In the genomic region with DNA sequence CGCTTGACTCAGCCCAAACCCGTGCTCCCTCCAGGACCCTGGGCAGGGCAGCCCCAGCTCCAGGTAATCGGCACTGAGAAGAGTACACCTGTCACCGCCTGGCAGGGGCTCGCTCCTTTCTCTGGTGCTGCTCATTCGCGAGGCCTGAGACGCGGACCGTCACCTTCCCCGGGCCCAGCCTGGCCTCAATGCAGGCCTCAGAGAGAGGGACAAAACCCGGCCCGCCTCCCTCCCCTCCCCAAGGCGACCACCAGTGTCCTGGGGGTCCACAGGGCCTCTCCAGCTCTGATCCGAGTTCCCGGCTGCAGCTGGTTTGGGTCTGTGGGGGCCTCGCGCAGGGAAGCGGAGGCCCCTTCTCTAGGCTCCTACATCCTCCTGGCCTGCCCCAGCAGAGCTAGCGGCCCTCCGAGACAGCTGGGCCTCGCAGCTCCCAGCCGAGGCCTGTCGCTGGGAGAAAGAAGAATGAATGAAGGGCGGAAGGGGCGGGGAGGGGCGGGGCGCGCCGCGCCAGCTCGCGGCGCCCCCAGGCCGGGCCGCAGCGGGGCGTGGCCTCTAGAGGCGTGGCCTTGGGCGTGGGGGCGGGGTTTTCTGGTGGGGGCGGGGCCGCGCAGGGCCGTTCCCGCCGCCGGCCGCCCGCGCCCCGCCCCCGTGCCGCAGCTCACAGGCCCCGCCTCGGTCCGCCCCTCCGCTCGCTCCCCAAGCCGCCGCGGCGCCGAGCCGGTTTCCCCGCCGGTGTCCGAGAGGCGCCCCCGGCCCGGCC, we compare ENCODE assay signal across 7 cellular contexts. TPM values are rescaled to one million over a fixed set of nuclear protein-coding genes. Genes with fewer than 3 reads are reported as not detected.
A peak's percentile ranks its signal among the peaks of the same experiment; 100 is the strongest.
DNase-seq lines count a peak whose midpoint lies in the region; ATAC-seq, FAIRE-seq and TF ChIP-seq lines count a peak whose summit lies in the region.

TSS of gene LIMK1 (plus strand) at position 688 of the 760 bp plus-strand sequence. CDS start 187 bp downstream, outside the sequence.

- no peak for TF ChIP-seq CTCF in VCaP (conservative IDR thresholded peaks at IDR 0.05)

- H3K9me3 ChIP-seq in iPS-20b (ENCODE audit: insufficient read depth, low read depth, low read length) (no peaks in the 10 kb centered on the region), skeletal muscle tissue (ENCODE audit: control insufficient read depth in 3 of 3, low read length in 3 of 3) (no peaks in the 10 kb centered on the region)

- H3K4me1 ChIP-seq in iPS-20b (ENCODE audit: insufficient read depth, low read length) (peaks cover 3% of the 10 kb centered on the region; the same call in 1 of the 2 replicates), skeletal muscle tissue (ENCODE audit: control insufficient read depth in 3 of 3, insufficient read depth in 3 of 3, low read length in 3 of 3) (peaks cover 22 to 26% (median 23%) of the 10 kb centered on the region in 3 donors)

- H3K27me3 ChIP-seq in iPS-20b (ENCODE audit: insufficient read depth, low read length) (no peaks in the 10 kb centered on the region), skeletal muscle tissue (ENCODE audit: control insufficient read depth in 3 of 3, insufficient read depth in 3 of 3, low read length in 3 of 3) (no peaks in the 10 kb centered on the region)

- peak; percentile 67 for FAIRE-seq in GM18507 (lab: Jason Lieb, UNC)

- H3K27ac ChIP-seq in VCaP (peak within 1 kb of the TSS; percentile 78; the same call in 1 of the 2 replicates), iPS-20b (ENCODE audit: low read length) (no peak within 1 kb of the TSS), skeletal muscle tissue (ENCODE audit: low read depth, low read length) (peak within 1 kb of the TSS; percentile 85)

- peak; percentile 90 for DNase-seq in GM18507 (ENCODE audit: extremely low spot score, insufficient read length, low read depth)
- peak; percentile 38 for DNase-seq in NCI-H2107 treated with DMSO at 0.1 percent for 48 hours (lab: John Stamatoyannopoulos, UW; ENCODE audit: unreplicated experiment)
- DNase-seq in T47D (ENCODE audit: low read depth in 1 of 2, low spot score in 1 of 2): peak; percentile 84 to 96

- peak; percentile 58 for ATAC-seq in HG02938 (IDR thresholded peaks at IDR 0.05; ENCODE audit: unreplicated experiment)

- H3K9ac ChIP-seq in iPS-20b (ENCODE audit: low read depth, low read length) (peak within 1 kb of the TSS; percentile 85; the same call in 1 of the 2 replicates), skeletal muscle tissue (ENCODE audit: low read depth in 1 of 3, low read length in 3 of 3) (peak within 1 kb of the TSS; percentile 60 to 83 (median 74))

- in situ Hi-C loops in T47D (cut with HindIII; ENCODE audit: low pct_unique_long_range_greater_than_20kb, low sequenced_read_pairs): no loop called here

- H3K4me3 ChIP-seq in iPS-20b (ENCODE audit: low read length) (peak within 1 kb of the TSS; percentile 75), skeletal muscle tissue (ENCODE audit: low read length in 3 of 3) (peak within 1 kb of the TSS; percentile 68 to 72 (median 68))

- H3K36me3 ChIP-seq in iPS-20b (ENCODE audit: insufficient read depth, low read depth, low read length) (peaks cover 21% of the 10 kb centered on the region), skeletal muscle tissue (ENCODE audit: control insufficient read depth in 3 of 3, insufficient read depth in 3 of 3, low read length in 3 of 3) (peaks cover 10 to 13% (median 10%) of the 10 kb centered on the region in 3 donors)

RNA-seq across cellular contexts. Expression of gene LIMK1, which starts in this region (rescaled TPM):
- total RNA-seq in skeletal muscle tissue: 4.7 TPM

Comparison
In these comparisons a context has a peak if more than half of its experiments do, and no peak if none do; other contexts are left out.
1. DNase-seq: peak in every context shown above with its lines; median percentile 90 in GM18507; 90 in T47D; 38 in NCI-H2107 treated with DMSO at 0.1 percent for 48 hours.